Comparison of ENCODE assay signal across 8 cellular contexts in the genomic region with DNA sequence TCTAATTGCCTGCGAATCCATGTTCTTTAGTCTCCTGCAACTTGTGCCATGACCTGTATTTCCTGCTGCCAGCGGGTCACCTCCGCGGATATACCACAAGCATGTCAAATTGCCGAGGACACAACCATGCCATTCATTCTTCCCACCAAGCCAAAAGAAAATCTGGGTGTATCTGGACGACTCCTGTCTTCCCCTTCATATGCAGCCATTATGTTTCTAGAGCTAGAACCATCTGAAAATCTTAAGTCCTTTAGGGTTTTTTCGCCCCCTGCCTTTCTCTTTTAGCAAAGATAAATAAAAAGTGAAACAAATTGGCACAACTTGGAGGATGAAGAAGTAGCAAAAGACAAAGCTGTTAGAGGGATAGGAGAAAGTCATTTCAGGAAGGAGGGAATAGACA.
A peak's percentile ranks its signal among the peaks of the same experiment; 100 is the strongest.
DNase-seq lines count a peak whose midpoint lies in the region; ATAC-seq, FAIRE-seq and TF ChIP-seq lines count a peak whose summit lies in the region.

No MANE protein-coding gene starts in this region.

- no peaks in the 10 kb centered on the region for H3K9me1 ChIP-seq in keratinocyte (ENCODE audit: control insufficient read depth, extremely low read depth, insufficient read depth, low read length)

- H3K4me1 ChIP-seq in H9 (ENCODE audit: insufficient read depth, low read length): peaks cover 3% of the 10 kb centered on the region; the same call in 1 of the 2 replicates
- peaks cover 28% of the 10 kb centered on the region for H3K4me1 ChIP-seq in keratinocyte (ENCODE audit: control insufficient read depth, extremely low read depth, insufficient read depth, low read length)

- H4K8ac ChIP-seq in H9 (replicated peaks; ENCODE audit: insufficient read length, low read depth, low read length): no peak overlapping the region

- H3K36me3 Mint-ChIP-seq in H9 (ENCODE audit: insufficient read depth in 1 of 3, low read depth in 3 of 3): no peaks in the 10 kb centered on the region
- H3K36me3 Mint-ChIP-seq in activated CD4-positive, alpha-beta memory T cell treated with anti-CD3 and anti-CD28 coated beads, Interleukin-2, amount 10 ng/mL, durations not matched to agents 7 days and 5 days (ENCODE audit: low read depth): no peaks in the 10 kb centered on the region

- peaks cover 11% of the 10 kb centered on the region; the same call in 1 of the 2 replicates for H3K79me2 ChIP-seq in H9 (ENCODE audit: insufficient read depth, low read length)
- H3K79me2 ChIP-seq in keratinocyte (ENCODE audit: control insufficient read depth, insufficient read depth, low read length): peaks cover 28% of the 10 kb centered on the region

- no peak for ATAC-seq in esophagus mucosa
- ATAC-seq in GM21825 (IDR thresholded peaks at IDR 0.05; ENCODE audit: unreplicated experiment): no peak
- no peak for ATAC-seq in Right ventricle myocardium inferior

- H3K14ac ChIP-seq in H9 (ENCODE audit: insufficient read depth, low read length): no peak overlapping the region

- H2AK5ac ChIP-seq in H9 (ENCODE audit: insufficient read length, low read length): no peak overlapping the region

- H3K18ac ChIP-seq in H9 (ENCODE audit: insufficient read length, low read depth, low read length): no peak overlapping the region

- H4K91ac ChIP-seq in H9 (ENCODE audit: insufficient read length, low read depth, low read length): no peak overlapping the region

- WGBS in H9 (ENCODE audit: extremely low coverage, insufficient read length, low lambda C conversion rate): no CpG with 5 or more reads among the region's 7 CpGs

- H2BK5ac ChIP-seq in H9 (ENCODE audit: insufficient read length, low read length): no peak overlapping the region

- no peak overlapping the region for H3K4ac ChIP-seq in H9 (ENCODE audit: low read depth, low read length)

- no peaks in the 10 kb centered on the region for H3K79me1 ChIP-seq in H9 (ENCODE audit: insufficient read depth, low read depth, low read length, poor library complexity, severe bottlenecking)

- no peak overlapping the region for H3K23ac ChIP-seq in H9 (ENCODE audit: insufficient read length, low read depth, low read length)

- no peaks in the 10 kb centered on the region for H3K9me3 ChIP-seq in H9 (ENCODE audit: control insufficient read depth, low read depth, low read length)
- H3K9me3 ChIP-seq in keratinocyte (ENCODE audit: control insufficient read depth, low read depth, low read length): no peaks in the 10 kb centered on the region

- H4K20me1 ChIP-seq in H9 (ENCODE audit: control insufficient read depth, insufficient read depth, insufficient read length) (no peaks in the 10 kb centered on the region), keratinocyte (ENCODE audit: control insufficient read depth, extremely low read depth, insufficient read depth, low read length) (no peaks in the 10 kb centered on the region)

- H3K4me2 ChIP-seq in H9 (ENCODE audit: insufficient read depth, insufficient read length, low read length) (no peak overlapping the region), keratinocyte (ENCODE audit: control insufficient read depth, extremely low read depth, insufficient read depth, low read depth, low read length) (peak overlapping the region; percentile 99)

- H3K27me3 ChIP-seq in H9 (ENCODE audit: insufficient read depth, low read length): no peaks in the 10 kb centered on the region
- H3K27me3 ChIP-seq in keratinocyte (ENCODE audit: control insufficient read depth, extremely low read depth, insufficient read depth, low read length): no peaks in the 10 kb centered on the region

- H3K9me3 Mint-ChIP-seq in H9: no peaks in the 10 kb centered on the region
- no peaks in the 10 kb centered on the region for H3K9me3 Mint-ChIP-seq in activated CD4-positive, alpha-beta memory T cell treated with anti-CD3 and anti-CD28 coated beads, Interleukin-2, amount 10 ng/mL, durations not matched to agents 7 days and 5 days

- peak; percentile 1 for TF ChIP-seq CTCF in AG09319 (IDR thresholded peaks at IDR 0.05; ENCODE audit: low read depth, low read length)
- no peak for TF ChIP-seq CTCF in H9 (conservative IDR thresholded peaks at IDR 0.05)
- TF ChIP-seq CTCF in keratinocyte (optimal IDR thresholded peaks at IDR 0.05 in 1 of 3, IDR thresholded peaks at IDR 0.05 in 1 of 3, conservative IDR thresholded peaks at IDR 0.05 in 1 of 3; ENCODE audit: extremely low read depth in 1 of 3, insufficient read depth in 2 of 3, low read length in 3 of 3): no peak

- no peak overlapping the region for H3K27ac ChIP-seq in H9 (ENCODE audit: insufficient read length, low read depth, low read length)
- no peak overlapping the region for H3K27ac ChIP-seq in keratinocyte (ENCODE audit: control insufficient read depth, insufficient read depth, low read length)

- no peaks in the 10 kb centered on the region; the same call in 1 of the 2 replicates for H3K27me3 Mint-ChIP-seq in H9 (ENCODE audit: low read depth)
- no peaks in the 10 kb centered on the region for H3K27me3 Mint-ChIP-seq in activated CD4-positive, alpha-beta memory T cell treated with anti-CD3 and anti-CD28 coated beads, Interleukin-2, amount 10 ng/mL, durations not matched to agents 7 days and 5 days

- intact Hi-C loops in Right ventricle myocardium inferior (cut with DNase I): loop anchor here (2.0 to 5.0 kb wide), 5 partner anchors 42 to 457 kb away; no protein-coding TSS in a partner anchor

- no peak overlapping the region for H2BK12ac ChIP-seq in H9 (ENCODE audit: insufficient read length, low read depth, low read length)

- H3K4me3 ChIP-seq in keratinocyte (ENCODE audit: control insufficient read depth in 2 of 3, extremely low read depth in 1 of 3, insufficient read depth in 2 of 3, low read depth in 1 of 3, low read length in 3 of 3): no peak overlapping the region

- dilution Hi-C loops in keratinocyte (cut with MboI; ENCODE audit: extremely low pct_ligation_motif_present, low sequenced_read_pairs): no loop called here

- H3K56ac ChIP-seq in H9 (ENCODE audit: insufficient read length, low read depth, low read length): no peak overlapping the region

- H3T11ph ChIP-seq in H9 (ENCODE audit: low read length): no peak overlapping the region

- no peak overlapping the region for H2BK20ac ChIP-seq in H9 (ENCODE audit: low read depth, low read length, poor library complexity, severe bottlenecking)

- no peak for FAIRE-seq in keratinocyte (lab: Jason Lieb, UNC)

- H2AFZ ChIP-seq in H9 (ENCODE audit: low read length) (no peak overlapping the region), keratinocyte (ENCODE audit: control insufficient read depth, low read length) (no peak overlapping the region)

- H3K36me3 ChIP-seq in keratinocyte (ENCODE audit: control insufficient read depth in 2 of 2, extremely low read depth in 1 of 2, insufficient read depth in 2 of 2, low read length in 2 of 2): no peaks in the 10 kb centered on the region

- H3K9ac ChIP-seq in H9 (ENCODE audit: extremely low read depth, insufficient read length, low read length): no peak overlapping the region
- H3K9ac ChIP-seq in keratinocyte (ENCODE audit: control insufficient read depth, extremely low read depth, insufficient read depth, low read length): no peak overlapping the region

- POLR2A ChIA-PET in activated CD4-positive, alpha-beta memory T cell treated with anti-CD3 and anti-CD28 coated beads, Interleukin-2, amount 10 ng/mL, durations not matched to agents 7 days and 5 days (lab: Charles Lee): interaction anchor here (1.1 to 4.4 kb wide), 13 partner anchors 14 to 1705 kb away, joined by 3 to 78 read pairs (median 7); a partner anchor contains a TSS

- no peak overlapping the region for H4K5ac ChIP-seq in H9 (ENCODE audit: insufficient read length, low read depth, low read length)

- H3K27ac Mint-ChIP-seq in H9: peak overlapping the region in 1 of 3 experiments; percentile 69; a peak in 2 of 7 replicates
- H3K27ac Mint-ChIP-seq in activated CD4-positive, alpha-beta memory T cell treated with anti-CD3 and anti-CD28 coated beads, Interleukin-2, amount 10 ng/mL, durations not matched to agents 7 days and 5 days: peak overlapping the region; percentile 60

- peak overlapping the region; percentile 18 to 28; a peak in 3 of 5 replicates for H3K4me3 Mint-ChIP-seq in H9
- H3K4me3 Mint-ChIP-seq in activated CD4-positive, alpha-beta memory T cell treated with anti-CD3 and anti-CD28 coated beads, Interleukin-2, amount 10 ng/mL, durations not matched to agents 7 days and 5 days: peak overlapping the region; percentile 63

- CTCF ChIA-PET in activated CD4-positive, alpha-beta memory T cell treated with anti-CD3 and anti-CD28 coated beads, Interleukin-2, amount 10 ng/mL, durations not matched to agents 7 days and 5 days (lab: Charles Lee): interaction anchor here (0.6 to 1.5 kb wide), 4 partner anchors 15 to 302 kb away, joined by 3 to 7 read pairs (median 4); no protein-coding TSS in a partner anchor

- peaks cover 35 to 44% of the 10 kb centered on the region in 2 experiments for H3K4me1 Mint-ChIP-seq in H9
- H3K4me1 Mint-ChIP-seq in activated CD4-positive, alpha-beta memory T cell treated with anti-CD3 and anti-CD28 coated beads, Interleukin-2, amount 10 ng/mL, durations not matched to agents 7 days and 5 days: peaks cover 50% of the 10 kb centered on the region

- H2BK15ac ChIP-seq in H9 (ENCODE audit: low read depth, low read length): no peak overlapping the region

- peaks cover 3% of the 10 kb centered on the region for H3K23me2 ChIP-seq in H9 (ENCODE audit: insufficient read length, low read depth, low read length, poor library complexity, severe bottlenecking)

- no peak overlapping the region for H2BK120ac ChIP-seq in H9 (ENCODE audit: low read depth, low read length, poor library complexity, severe bottlenecking)

- DNase-seq in AG09319 (ENCODE audit: extremely low read depth, low read depth) (no peak), H9 (no peak), keratinocyte (ENCODE audit: low read depth, low spot score) (no peak), Right ventricle myocardium inferior (ENCODE audit: missing footprints) (no peak), GM03348 (ENCODE audit: low spot score) (no peak)
- no peak for DNase-seq in activated CD4-positive, alpha-beta memory T cell treated with anti-CD3 and anti-CD28 coated beads, Interleukin-2, amount 10 ng/mL, durations not matched to agents 7 days and 5 days
